8 cellular contexts compared by ENCODE assay signal in the genomic region with DNA sequence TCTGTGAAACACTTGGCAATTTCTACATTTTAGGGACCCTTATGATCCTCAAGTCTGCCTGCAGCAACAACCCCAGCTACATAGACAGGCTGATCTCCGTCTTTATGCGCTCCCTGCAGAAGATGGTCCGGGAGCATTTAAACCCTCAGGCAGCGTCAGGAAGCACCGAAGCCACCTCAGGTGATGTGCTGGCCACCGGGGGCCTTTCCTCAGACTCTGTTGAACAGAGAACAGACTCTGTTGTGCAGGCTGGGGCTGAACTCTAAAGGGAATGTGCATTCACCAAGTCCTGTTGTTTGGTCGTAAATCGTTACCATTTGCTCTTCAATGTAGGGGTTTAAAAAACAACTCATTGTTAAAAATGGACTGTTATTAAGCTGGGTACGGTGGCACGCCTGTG.
"Had no signal": no experiment of that assay in that cellular context is flagged by ENCODE, and none has a peak within 500 bp of the region (broad histone marks: within the 10 kb centered on the region; RNA-seq: fewer than 3 reads in every experiment).

No MANE protein-coding gene starts in this region.

- H3K4me2 ChIP-seq: GM23338 had no signal

- H3K4me1 Mint-ChIP-seq: GM23338, H9 had no signal

- H3K4me3 Mint-ChIP-seq: GM23338, H9 had no signal

- H3K4me3 ChIP-seq: GM23338, K562 had no signal

- H3K27ac Mint-ChIP-seq: GM23338, H9 had no signal

- DNase-seq: H9, HCEC 1CT, IMR-90 had no signal

- ATAC-seq: GM23338, K562 had no signal

- H2AFZ ChIP-seq: GM23338 had no signal

- H3K9me3 Mint-ChIP-seq: GM23338, H9 had no signal

- FAIRE-seq: H1, H54, HTR-8/SVneo, K562 had no signal
